ENCODE assay signal across 33 cellular contexts in the genomic region with DNA sequence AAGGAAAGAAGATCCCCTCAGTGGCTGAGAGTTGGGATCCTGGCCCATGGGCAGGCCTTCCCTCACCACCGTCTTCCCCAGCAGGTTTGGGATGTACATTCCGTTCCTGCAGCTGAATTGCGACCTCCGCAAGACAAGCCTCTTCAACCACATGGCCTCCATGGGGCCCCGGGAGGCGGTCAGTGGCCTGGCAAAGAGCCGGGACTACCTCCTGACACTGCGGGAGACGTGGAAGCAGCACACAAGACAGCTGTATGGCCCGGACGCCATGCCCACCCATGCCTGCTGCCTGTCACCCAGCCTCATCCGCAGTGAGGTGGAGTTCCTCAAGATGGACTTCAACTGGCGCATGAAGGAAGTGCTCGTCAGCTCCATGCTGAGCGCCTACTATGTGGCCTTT.
"Had no signal": no experiment of that assay in that cellular context is flagged by ENCODE, and none has a peak within 500 bp of the region (broad histone marks: within the 10 kb centered on the region; RNA-seq: fewer than 3 reads in every experiment).

No MANE protein-coding gene starts in this region.

- H3K9me3 Mint-ChIP-seq: activated B cell treated with CpG ODN at 0.5 μM for 24 hours; activated CD4-positive, alpha-beta memory T cell treated with anti-CD3 and anti-CD28 coated beads for 36 hours; activated CD4-positive, alpha-beta T cell treated with anti-CD3 and anti-CD28 coated beads, Interleukin-2, amount 10 ng/mL, durations not matched to agents 24 days and 14 days; activated CD8-positive, alpha-beta T cell treated with anti-CD3 and anti-CD28 coated beads for 36 hours; activated naive CD4-positive, alpha-beta T cell treated with anti-CD3 and anti-CD28 coated beads for 36 hours; activated naive CD4-positive, alpha-beta T cell treated with anti-CD3 and anti-CD28 coated beads, Interleukin-2, amount 50 U/mL, for 72 hours; activated naive CD8-positive, alpha-beta T cell treated with anti-CD3 and anti-CD28 coated beads for 36 hours; activated T-cell treated with anti-CD3 and anti-CD28 coated beads, Interleukin-2, amount 50 U/mL, for 72 hours; activated T-helper 1 cell treated with anti-CD3 and anti-CD28 coated beads, Interleukin-12 subunit alpha, Interleukin-12 subunit beta, Interleukin-2, Interleukin-4 antibody, amounts not matched to agents 30 ng/mL and 10 ng/mL and 1 ng/mL, durations not matched to agents 14 hours and 24 hours and 36 hours; activated T-helper 17 cell treated with anti-CD3 and anti-CD28 coated beads, Interleukin-2, amount 50 U/mL, for 72 hours; central memory CD8-positive, alpha-beta T cell; T-helper 1 cell treated with Interleukin-12 subunit alpha and Interleukin-12 subunit beta and Interleukin-4 antibody, amounts not matched to agents 30 μg/mL and 1 μg/mL, for 36 hours; T-helper 2 cell treated with Interferon-gamma antibody and Interleukin-4, amounts not matched to agents 5 μg/mL and 100 μg/mL, for 36 hours had no signal

- H3K36me3 ChIP-seq: breast epithelium had no signal

- H3K27me3 Mint-ChIP-seq: activated B cell treated with CpG ODN at 0.5 μM for 24 hours; activated CD4-positive, alpha-beta memory T cell treated with anti-CD3 and anti-CD28 coated beads for 36 hours; activated CD4-positive, alpha-beta T cell treated with anti-CD3 and anti-CD28 coated beads, Interleukin-2, amount 10 ng/mL, durations not matched to agents 24 days and 14 days; activated CD8-positive, alpha-beta T cell treated with anti-CD3 and anti-CD28 coated beads for 36 hours; activated naive CD8-positive, alpha-beta T cell treated with anti-CD3 and anti-CD28 coated beads for 36 hours; activated T-helper 17 cell treated with anti-CD3 and anti-CD28 coated beads, Interleukin-2, amount 50 U/mL, for 72 hours; central memory CD8-positive, alpha-beta T cell had no signal

- DNase-seq: activated B cell treated with CpG ODN at 0.5 μM for 24 hours; activated CD4-positive, alpha-beta memory T cell treated with anti-CD3 and anti-CD28 coated beads for 36 hours; activated CD4-positive, alpha-beta T cell treated with anti-CD3 and anti-CD28 coated beads for 4 hours; activated CD4-positive, alpha-beta T cell treated with anti-CD3 and anti-CD28 coated beads, Interleukin-2, amount 10 ng/mL, durations not matched to agents 24 days and 14 days; activated CD4-positive, alpha-beta T cell treated with anti-CD3 and anti-CD28 coated beads, Interleukin-2, amount 50 U/mL, for 1 hour; activated CD4-positive, alpha-beta T cell treated with anti-CD3 and anti-CD28 coated beads, Interleukin-2, amount 50 U/mL, for 4 hours; activated CD4-positive, CD25-positive, alpha-beta regulatory T cell treated with anti-CD3 and anti-CD28 coated beads, Interleukin-2, amount 50 U/mL, for 72 hours; activated CD8-positive, alpha-beta memory T cell treated with anti-CD3 and anti-CD28 coated beads, Interleukin-2, amount 50 U/mL, for 4 hours; activated CD8-positive, alpha-beta T cell treated with anti-CD3 and anti-CD28 coated beads for 36 hours; activated effector memory CD4-positive, alpha-beta T cell treated with anti-CD3 and anti-CD28 coated beads, Interleukin-2, amount 50 U/mL, for 16 hours; activated gamma-delta T cell treated with Interleukin-2 at 50 U/mL for 16 hours; activated naive CD4-positive, alpha-beta T cell; activated naive CD4-positive, alpha-beta T cell treated with anti-CD3 and anti-CD28 coated beads for 36 hours; activated naive CD4-positive, alpha-beta T cell treated with anti-CD3 and anti-CD28 coated beads, Interleukin-2, amount 50 U/mL, for 16 hours; activated naive CD8-positive, alpha-beta T cell treated with anti-CD3 and anti-CD28 coated beads for 36 hours; activated T-cell treated with anti-CD3 and anti-CD28 coated beads for 4 hours; activated T-cell treated with anti-CD3 and anti-CD28 coated beads, Interleukin-2, amount 50 U/mL, for 1 hour; activated T-cell treated with anti-CD3 and anti-CD28 coated beads, Interleukin-2, amount 50 U/mL, for 72 hours; adrenal gland; amniotic stem cell; body of pancreas; brain microvascular endothelial cell; cerebellar nuclear complex; T-helper 1 cell; T-helper 2 cell; T-helper 9 cell had no signal

- H3K36me3 Mint-ChIP-seq: activated naive CD4-positive, alpha-beta T cell treated with anti-CD3 and anti-CD28 coated beads, Interleukin-2, amount 50 U/mL, for 72 hours had no signal

- H3K27ac Mint-ChIP-seq: activated B cell treated with CpG ODN at 0.5 μM for 24 hours; activated CD4-positive, alpha-beta memory T cell treated with anti-CD3 and anti-CD28 coated beads for 36 hours; activated CD4-positive, alpha-beta T cell treated with anti-CD3 and anti-CD28 coated beads, Interleukin-2, amount 10 ng/mL, durations not matched to agents 24 days and 14 days; activated CD8-positive, alpha-beta T cell treated with anti-CD3 and anti-CD28 coated beads for 36 hours; activated naive CD4-positive, alpha-beta T cell treated with anti-CD3 and anti-CD28 coated beads for 36 hours; activated naive CD8-positive, alpha-beta T cell treated with anti-CD3 and anti-CD28 coated beads for 36 hours; activated T-cell treated with anti-CD3 and anti-CD28 coated beads, Interleukin-2, amount 50 U/mL, for 72 hours; activated T-helper 1 cell treated with anti-CD3 and anti-CD28 coated beads, Interleukin-12 subunit alpha, Interleukin-12 subunit beta, Interleukin-2, Interleukin-4 antibody, amounts not matched to agents 30 ng/mL and 10 ng/mL and 1 ng/mL, durations not matched to agents 14 hours and 24 hours and 36 hours; activated T-helper 17 cell treated with anti-CD3 and anti-CD28 coated beads, Interleukin-2, amount 50 U/mL, for 72 hours; T-helper 1 cell treated with Interleukin-12 subunit alpha and Interleukin-12 subunit beta and Interleukin-4 antibody, amounts not matched to agents 30 μg/mL and 1 μg/mL, for 36 hours; T-helper 2 cell treated with Interferon-gamma antibody and Interleukin-4, amounts not matched to agents 5 μg/mL and 100 μg/mL, for 36 hours had no signal

- H3K4me3 Mint-ChIP-seq: activated B cell treated with CpG ODN at 0.5 μM for 24 hours; activated CD4-positive, alpha-beta memory T cell treated with anti-CD3 and anti-CD28 coated beads for 36 hours; activated CD4-positive, alpha-beta T cell treated with anti-CD3 and anti-CD28 coated beads, Interleukin-2, amount 10 ng/mL, durations not matched to agents 24 days and 14 days; activated CD8-positive, alpha-beta T cell treated with anti-CD3 and anti-CD28 coated beads for 36 hours; activated naive CD4-positive, alpha-beta T cell treated with anti-CD3 and anti-CD28 coated beads for 36 hours; activated naive CD8-positive, alpha-beta T cell treated with anti-CD3 and anti-CD28 coated beads for 36 hours; activated T-cell treated with anti-CD3 and anti-CD28 coated beads, Interleukin-2, amount 50 U/mL, for 72 hours; activated T-helper 1 cell treated with anti-CD3 and anti-CD28 coated beads, Interleukin-12 subunit alpha, Interleukin-12 subunit beta, Interleukin-2, Interleukin-4 antibody, amounts not matched to agents 30 ng/mL and 10 ng/mL and 1 ng/mL, durations not matched to agents 14 hours and 24 hours and 36 hours; activated T-helper 17 cell treated with anti-CD3 and anti-CD28 coated beads, Interleukin-2, amount 50 U/mL, for 72 hours; central memory CD8-positive, alpha-beta T cell; T-helper 1 cell treated with Interleukin-12 subunit alpha and Interleukin-12 subunit beta and Interleukin-4 antibody, amounts not matched to agents 30 μg/mL and 1 μg/mL, for 36 hours; T-helper 2 cell treated with Interferon-gamma antibody and Interleukin-4, amounts not matched to agents 5 μg/mL and 100 μg/mL, for 36 hours had no signal

- ATAC-seq: activated CD8-positive, alpha-beta T cell treated with anti-CD3 and anti-CD28 coated beads for 36 hours; activated naive CD4-positive, alpha-beta T cell treated with anti-CD3 and anti-CD28 coated beads, Interleukin-2, amount 50 U/mL, for 72 hours; activated T-cell treated with anti-CD3 and anti-CD28 coated beads, Interleukin-2, amount 50 U/mL, for 72 hours; activated T-helper 17 cell treated with anti-CD3 and anti-CD28 coated beads, Interleukin-2, amount 50 U/mL, for 72 hours; body of pancreas had no signal

- H3K4me1 ChIP-seq: adrenal gland, body of pancreas, breast epithelium had no signal

- H3K4me1 Mint-ChIP-seq: activated B cell treated with CpG ODN at 0.5 μM for 24 hours; activated CD4-positive, alpha-beta T cell treated with anti-CD3 and anti-CD28 coated beads, Interleukin-2, amount 10 ng/mL, durations not matched to agents 24 days and 14 days; activated naive CD8-positive, alpha-beta T cell treated with anti-CD3 and anti-CD28 coated beads for 36 hours; activated T-helper 17 cell treated with anti-CD3 and anti-CD28 coated beads, Interleukin-2, amount 50 U/mL, for 72 hours; central memory CD8-positive, alpha-beta T cell had no signal

- H3K9me3 ChIP-seq: adrenal gland, body of pancreas, breast epithelium had no signal

- H3K4me3 ChIP-seq: adrenal gland, body of pancreas, breast epithelium had no signal
